In the genomic region with DNA sequence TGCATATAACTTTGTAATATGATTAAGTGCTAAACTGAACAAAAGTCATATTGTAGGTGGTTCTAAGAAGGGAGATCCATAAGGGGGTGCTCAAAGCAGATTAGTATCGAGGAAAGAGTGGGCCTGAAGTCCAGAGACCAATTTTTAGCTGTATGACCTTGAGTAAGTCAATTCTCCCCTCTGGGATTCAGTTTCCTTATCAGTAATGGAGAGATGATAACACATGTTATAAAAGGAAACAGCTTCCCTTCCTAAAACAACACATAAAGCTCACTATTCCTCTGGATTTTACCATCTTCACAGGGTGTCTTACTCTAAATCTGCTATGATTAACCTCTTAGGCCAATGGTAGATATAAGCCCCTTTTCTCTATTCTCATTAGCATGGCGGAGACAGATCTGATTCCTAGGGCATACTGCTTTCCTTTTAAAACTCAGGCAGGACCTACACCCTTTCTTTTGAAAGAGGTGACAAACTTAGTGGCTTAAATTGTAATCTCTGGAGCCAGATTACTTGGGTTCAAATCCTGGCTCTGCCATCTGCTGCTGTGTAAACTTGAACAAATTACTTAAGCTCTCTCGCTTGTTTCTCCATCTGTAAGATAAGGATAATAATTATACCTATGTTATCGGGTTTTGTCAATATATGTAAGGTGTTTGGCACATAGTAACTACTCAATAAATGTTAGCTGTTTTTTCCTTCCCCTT, we compare ENCODE assay signal across 22 cellular contexts. TPM values are rescaled to one million over a fixed set of nuclear protein-coding genes. Genes with fewer than 3 reads are reported as not detected.
DNase-seq lines count a peak whose midpoint lies in the region; ATAC-seq and TF ChIP-seq lines count a peak whose summit lies in the region.
"Had no signal": no experiment of that assay in that cellular context is flagged by ENCODE, and none has a peak within 500 bp of the region (broad histone marks: within the 10 kb centered on the region; RNA-seq: fewer than 3 reads in every experiment).

No MANE protein-coding gene starts in this region.

- ATAC-seq in Right ventricle myocardium superior (ENCODE audit: poor library complexity): peak; percentile 31
- no peak for ATAC-seq in Right ventricle myocardium inferior
- ATAC-seq: A549; CD8-positive, alpha-beta T cell had no signal

- no peaks in the 10 kb centered on the region for H3K9me3 ChIP-seq in subcutaneous abdominal adipose tissue (ENCODE audit: control insufficient read depth in 5 of 5, low read length in 5 of 5)
- H3K9me3 ChIP-seq: A549, neutrophil had no signal

- H3K4me3 ChIP-seq in fibroblast of the aortic adventitia (ENCODE audit: low read depth, low read length) (no peak overlapping the region), subcutaneous abdominal adipose tissue (ENCODE audit: low read depth in 1 of 5, low read length in 5 of 5) (no peak overlapping the region)
- H3K4me3 ChIP-seq: A549 had no signal

- TF ChIP-seq CTCF in fibroblast of the aortic adventitia (IDR thresholded peaks at IDR 0.05; ENCODE audit: insufficient read depth, low read length): no peak

- no peak for DNase-seq in Right ventricle myocardium superior
- DNase-seq in Right ventricle myocardium inferior (ENCODE audit: missing footprints): no peak
- DNase-seq in fibroblast of the aortic adventitia (ENCODE audit: low read depth): peak; percentile 9
- no peak for DNase-seq in NCI-H2196 treated with DMSO at 0.1 percent for 48 hours (lab: John Stamatoyannopoulos, UW; ENCODE audit: unreplicated experiment)
- no peak for DNase-seq in retina
- DNase-seq: activated CD4-positive, alpha-beta memory T cell treated with anti-CD3 and anti-CD28 coated beads for 36 hours; activated CD4-positive, CD25-positive, alpha-beta regulatory T cell; activated CD8-positive, alpha-beta memory T cell treated with anti-CD3 and anti-CD28 coated beads, Interleukin-2, amount 50 U/mL, for 48 hours; activated naive CD8-positive, alpha-beta T cell treated with anti-CD3 and anti-CD28 coated beads, Interleukin-2, amount 10 ng/mL, durations not matched to agents 7 days and 5 days; CD8-positive, alpha-beta T cell; central memory CD4-positive, alpha-beta T cell; kidney glomerular epithelial cell; NCI-H1048; NCI-H1694 treated with DMSO at 0.1 percent for 48 hours; NCI-H2171 treated with DMSO at 0.1 percent for 48 hours; NCI-H526 had no signal

- H3K27me3 ChIP-seq in subcutaneous abdominal adipose tissue (ENCODE audit: control insufficient read depth in 5 of 5, insufficient read depth in 4 of 5, low read length in 5 of 5): no peaks in the 10 kb centered on the region
- H3K27me3 ChIP-seq: neutrophil had no signal

- peak overlapping the region; percentile 38 for H3K27ac ChIP-seq in subcutaneous abdominal adipose tissue (ENCODE audit: low read depth, low read length)
- H3K27ac ChIP-seq: A549, HL-60, neutrophil, RWPE1 had no signal

- H3K4me1 ChIP-seq in subcutaneous abdominal adipose tissue (ENCODE audit: control insufficient read depth in 5 of 5, insufficient read depth in 5 of 5, low read length in 5 of 5): peaks cover 0 to 29% (median 10%) of the 10 kb centered on the region in 5 donors
- H3K4me1 ChIP-seq: A549 had no signal

- intact Hi-C loops in Right ventricle myocardium superior (cut with DNase I): no loop called here
- intact Hi-C loops in Right ventricle myocardium inferior (cut with DNase I): no loop called here

- peak overlapping the region in 3 of 5 donors; percentile 13 to 54 (median 31) for H3K9ac ChIP-seq in subcutaneous abdominal adipose tissue (ENCODE audit: low read length in 5 of 5)

- H3K36me3 ChIP-seq in subcutaneous abdominal adipose tissue (ENCODE audit: control insufficient read depth in 5 of 5, insufficient read depth in 5 of 5, low read length in 5 of 5): peaks cover 4 to 72% (median 45%) of the 10 kb centered on the region in 5 donors

RNA-seq across cellular contexts. Expression of gene ACSS2, which starts 39.5 kb away (rescaled TPM):
- 137 TPM for total RNA-seq in Right ventricle myocardium superior
- total RNA-seq in Right ventricle myocardium inferior: 149 TPM
- 32.3 and 65.3 TPM in 2 replicates for total RNA-seq in fibroblast of the aortic adventitia (ENCODE audit: low replicate concordance)

RNA-seq across cellular contexts. Expression of gene GSS, which starts 39.7 kb away (rescaled TPM):
- total RNA-seq in Right ventricle myocardium superior (15.7 TPM), Right ventricle myocardium inferior (17.6 TPM), fibroblast of the aortic adventitia (ENCODE audit: low replicate concordance) (47.8 and 57.8 TPM in 2 replicates)

RNA-seq across cellular contexts. Expression of gene MYH7B, which starts 39.8 kb away (rescaled TPM):
- total RNA-seq in Right ventricle myocardium superior (222 TPM), Right ventricle myocardium inferior (230 TPM), fibroblast of the aortic adventitia (ENCODE audit: low replicate concordance) (0.25 TPM in 1 of 2 replicates, not detected in the other)
- total RNA-seq: dermis microvascular lymphatic vessel endothelial cell had no signal

RNA-seq across cellular contexts. Expression of gene GGT7, which starts 43.2 kb away (rescaled TPM):
- total RNA-seq in Right ventricle myocardium superior: 21.0 TPM
- 19.1 TPM for total RNA-seq in Right ventricle myocardium inferior
- total RNA-seq in fibroblast of the aortic adventitia (ENCODE audit: low replicate concordance): 5.2 and 6.5 TPM in 2 replicates

Comparison
In these comparisons a context has a peak if more than half of its experiments do, and no peak if none do; other contexts are left out.
1. RNA of gene MYH7B, which starts 39.8 kb away (total RNA-seq): 230 TPM in Right ventricle myocardium inferior (single experiment) and 222 TPM in Right ventricle myocardium superior (single experiment); 0.25 TPM in fibroblast of the aortic adventitia; every median in the first group is over 100 times any median in the second.